In the genomic region with DNA sequence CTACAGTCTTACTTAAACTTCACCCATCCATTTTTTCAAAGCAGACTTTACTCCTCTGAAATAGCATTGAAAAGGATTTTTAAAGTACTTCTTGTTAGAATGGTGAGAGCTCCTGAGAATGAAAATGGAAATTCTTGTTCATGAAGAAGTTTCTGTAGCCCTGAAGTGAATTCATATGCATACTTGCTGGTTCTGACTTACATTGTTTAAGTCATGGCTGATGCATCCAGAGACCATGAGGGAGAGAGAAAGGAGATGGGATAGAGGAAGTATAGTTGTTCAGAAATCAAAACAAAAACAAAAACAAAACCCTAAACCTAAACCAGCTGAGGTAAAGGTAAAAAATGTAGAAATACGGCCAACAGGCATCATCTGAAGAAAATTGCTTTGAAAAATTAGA, we compare ENCODE assay signal across 19 cellular contexts. TPM values are rescaled to one million over a fixed set of nuclear protein-coding genes. Genes with fewer than 3 reads are reported as not detected.
DNase-seq lines count a peak whose midpoint lies in the region; ATAC-seq, FAIRE-seq and TF ChIP-seq lines count a peak whose summit lies in the region.
"Had no signal": no experiment of that assay in that cellular context is flagged by ENCODE, and none has a peak within 500 bp of the region (broad histone marks: within the 10 kb centered on the region; RNA-seq: fewer than 3 reads in every experiment).

No MANE protein-coding gene starts in this region.

- no peak overlapping the region for H3K9ac ChIP-seq in K562 (ENCODE audit: insufficient read depth in 1 of 2, low read depth in 2 of 2, low read length in 2 of 2)

- no peaks in the 10 kb centered on the region for H3K27me3 ChIP-seq in K562 (ENCODE audit: control insufficient read depth in 2 of 2, insufficient read depth in 2 of 2, low read length in 2 of 2)

- peaks cover 26% of the 10 kb centered on the region for H3K9me3 Mint-ChIP-seq in activated CD4-positive, alpha-beta T cell treated with anti-CD3 and anti-CD28 coated beads, Interleukin-2, amount 10 ng/mL, durations not matched to agents 24 days and 14 days
- peaks cover 3 to 20% of the 10 kb centered on the region in 2 donors for H3K9me3 Mint-ChIP-seq in activated naive CD4-positive, alpha-beta T cell treated with anti-CD3 and anti-CD28 coated beads, Interleukin-2, amount 50 U/mL, for 72 hours
- H3K9me3 Mint-ChIP-seq in mesothelial cell of epicardium = no peaks in the 10 kb centered on the region

- H3K27ac ChIP-seq in K562 (ENCODE audit: extremely low read depth, low read depth, low read length) = no peak overlapping the region

- H3K27me3 Mint-ChIP-seq in activated CD4-positive, alpha-beta T cell treated with anti-CD3 and anti-CD28 coated beads, Interleukin-2, amount 10 ng/mL, durations not matched to agents 24 days and 14 days = no peaks in the 10 kb centered on the region
- H3K27me3 Mint-ChIP-seq in mesothelial cell of epicardium (ENCODE audit: low read depth) = no peaks in the 10 kb centered on the region
- H3K27me3 Mint-ChIP-seq: B cell had no signal

- WGBS in K562 (ENCODE audit: insufficient coverage, low coverage, missing lambda C conversion rate) = 86% methylated on average over 1 of the region's 1 CpG

- POLR2A ChIA-PET in K562 (lab: Yijun Ruan, JAX) = interaction anchor here (0.5 to 1.6 kb wide), 4 partner anchors 8 to 171 kb away, joined by 3 to 7 read pairs (median 4); no protein-coding TSS in a partner anchor

- no peak overlapping the region for H3K4me2 ChIP-seq in K562 (ENCODE audit: insufficient read depth, low read length)

- H3K79me2 ChIP-seq in K562 (ENCODE audit: control insufficient read depth, insufficient read depth, low read length) = no peaks in the 10 kb centered on the region

- ATAC-seq in activated naive CD4-positive, alpha-beta T cell treated with anti-CD3 and anti-CD28 coated beads, Interleukin-2, amount 50 U/mL, for 72 hours = peak; percentile 43 to 84
- no peak for ATAC-seq in K562

- H3K4me3 ChIP-seq in K562 = no peak overlapping the region

- peak overlapping the region; percentile 38; the same call in 1 of the 2 replicates for H2AFZ ChIP-seq in K562 (ENCODE audit: low read depth, low read length)

- H3K27ac Mint-ChIP-seq in activated CD4-positive, alpha-beta T cell treated with anti-CD3 and anti-CD28 coated beads, Interleukin-2, amount 10 ng/mL, durations not matched to agents 24 days and 14 days = peak overlapping the region; percentile 80
- peak overlapping the region in 1 of 2 donors; percentile 82 for H3K27ac Mint-ChIP-seq in activated naive CD4-positive, alpha-beta T cell treated with anti-CD3 and anti-CD28 coated beads, Interleukin-2, amount 50 U/mL, for 72 hours
- no peak overlapping the region for H3K27ac Mint-ChIP-seq in mesothelial cell of epicardium
- H3K27ac Mint-ChIP-seq: B cell had no signal

- no peaks in the 10 kb centered on the region for H3K9me1 ChIP-seq in K562 (ENCODE audit: control insufficient read depth, insufficient read depth, low read length)

- intact Hi-C loops in activated CD4-positive, alpha-beta T cell treated with anti-CD3 and anti-CD28 coated beads, Interleukin-2, amount 10 ng/mL, durations not matched to agents 24 days and 14 days (cut with micrococcal nuclease) = loop anchor here (1.0 to 5.0 kb wide), 3 partner anchors 8 to 44 kb away; no protein-coding TSS in a partner anchor
- intact Hi-C loops in K562 (cut with micrococcal nuclease) = no loop called here

- TF ChIP-seq CTCF in K562 (IDR thresholded peaks at IDR 0.05 in 2 of 3, conservative IDR thresholded peaks at IDR 0.05 in 1 of 3; ENCODE audit: insufficient read depth in 2 of 3, low read depth in 1 of 3, low read length in 3 of 3) (no peak), mesothelial cell of epicardium (IDR thresholded peaks at IDR 0.05; ENCODE audit: unreplicated experiment) (no peak)

- in situ Hi-C loops in K562 (cut with MboI) = no loop called here

- no TSS peak for BruUV-seq in K562 (replicated peaks; lab: Mats Ljungman, UMichigan)

- H4K20me1 ChIP-seq in K562 (replicated peaks; ENCODE audit: control insufficient read depth, insufficient read depth, low read length) = no peaks in the 10 kb centered on the region

- CTCF ChIA-PET in K562 (lab: Yijun Ruan, JAX; ENCODE audit: low intra/inter-chr PET ratio) = no interaction called here

- no peak for FAIRE-seq in K562 (lab: Jason Lieb, UNC)

- no peak for TF ChIP-seq POLR2A in K562 (conservative IDR thresholded peaks at IDR 0.05)

- peak overlapping the region; percentile 29 for H3K4me3 Mint-ChIP-seq in activated CD4-positive, alpha-beta T cell treated with anti-CD3 and anti-CD28 coated beads, Interleukin-2, amount 10 ng/mL, durations not matched to agents 24 days and 14 days
- no peak overlapping the region for H3K4me3 Mint-ChIP-seq in mesothelial cell of epicardium
- H3K4me3 Mint-ChIP-seq: B cell had no signal

- H3K4me1 ChIP-seq in K562 (replicated peaks in 1 of 2; ENCODE audit: control insufficient read depth in 2 of 2, insufficient read depth in 2 of 2, low read length in 2 of 2) = peaks cover 0 to 11% of the 10 kb centered on the region in 2 experiments; a peak in 3 of 5 replicates

- peaks cover 38% of the 10 kb centered on the region for H3K4me1 Mint-ChIP-seq in activated CD4-positive, alpha-beta T cell treated with anti-CD3 and anti-CD28 coated beads, Interleukin-2, amount 10 ng/mL, durations not matched to agents 24 days and 14 days
- H3K4me1 Mint-ChIP-seq in mesothelial cell of epicardium = peaks cover 3% of the 10 kb centered on the region

- no peak for DNase-seq in activated CD4-positive, alpha-beta T cell treated with anti-CD3 and anti-CD28 coated beads, Interleukin-2, amount 10 ng/mL, durations not matched to agents 24 days and 14 days
- DNase-seq in activated CD4-positive, alpha-beta T cell treated with anti-CD3 and anti-CD28 coated beads for 48 hours = no peak
- DNase-seq in activated naive CD4-positive, alpha-beta T cell treated with anti-CD3 and anti-CD28 coated beads, Interleukin-2, amount 50 U/mL, for 72 hours (ENCODE audit: low spot score in 2 of 2) = no peak
- no peak for DNase-seq in activated naive CD4-positive, alpha-beta T cell (lab: John Stamatoyannopoulos, UW)
- DNase-seq in K562 (ENCODE audit: extremely low read depth in 1 of 4, low spot score in 3 of 4) (no peak), mesothelial cell of epicardium (ENCODE audit: low spot score in 2 of 2, unreplicated experiment in 2 of 2) (no peak), NAMALWA (ENCODE audit: low spot score) (no peak), 8988T (no peak)
- DNase-seq: DMS79 treated with DMSO at 0.1 percent for 48 hours, H7, NCI-H1105 treated with DMSO at 0.1 percent for 48 hours, NCI-H1694, NCI-H2081 treated with DMSO at 0.1 percent for 48 hours, NCI-H748 treated with DMSO at 0.1 percent for 48 hours, OCI-M1, Right ventricle myocardium superior had no signal

- peaks cover 17% of the 10 kb centered on the region for H3K36me3 Mint-ChIP-seq in activated CD4-positive, alpha-beta T cell treated with anti-CD3 and anti-CD28 coated beads, Interleukin-2, amount 10 ng/mL, durations not matched to agents 24 days and 14 days (ENCODE audit: low read depth)
- H3K36me3 Mint-ChIP-seq in activated naive CD4-positive, alpha-beta T cell treated with anti-CD3 and anti-CD28 coated beads, Interleukin-2, amount 50 U/mL, for 72 hours = no peaks in the 10 kb centered on the region
- no peaks in the 10 kb centered on the region for H3K36me3 Mint-ChIP-seq in mesothelial cell of epicardium

- H3K36me3 ChIP-seq in K562 (ENCODE audit: control insufficient read depth, insufficient read depth, low read length) = no peaks in the 10 kb centered on the region

- no peaks in the 10 kb centered on the region for H3K9me3 ChIP-seq in K562 (replicated peaks; ENCODE audit: control insufficient read depth, insufficient read depth, low read depth, low read length)

- TF ChIP-seq EP300 in K562 (IDR thresholded peaks at IDR 0.05; ENCODE audit: low read length) = no peak

- no peak for TF ChIP-seq RAD21 in K562 (CRISPR knock-in tag; conservative IDR thresholded peaks at IDR 0.05 in 1 of 2, IDR thresholded peaks at IDR 0.05 in 1 of 2)

TF ChIP-seq in K562, 482 proteins besides CTCF, POLR2A, EP300 and RAD21 (continues in another document):
- no peak for TF ChIP-seq KLF16 (IDR thresholded peaks at IDR 0.05)
- no peak for TF ChIP-seq PHB2 (IDR thresholded peaks at IDR 0.05; ENCODE audit: low read depth)
- TF ChIP-seq, protein P1, sequence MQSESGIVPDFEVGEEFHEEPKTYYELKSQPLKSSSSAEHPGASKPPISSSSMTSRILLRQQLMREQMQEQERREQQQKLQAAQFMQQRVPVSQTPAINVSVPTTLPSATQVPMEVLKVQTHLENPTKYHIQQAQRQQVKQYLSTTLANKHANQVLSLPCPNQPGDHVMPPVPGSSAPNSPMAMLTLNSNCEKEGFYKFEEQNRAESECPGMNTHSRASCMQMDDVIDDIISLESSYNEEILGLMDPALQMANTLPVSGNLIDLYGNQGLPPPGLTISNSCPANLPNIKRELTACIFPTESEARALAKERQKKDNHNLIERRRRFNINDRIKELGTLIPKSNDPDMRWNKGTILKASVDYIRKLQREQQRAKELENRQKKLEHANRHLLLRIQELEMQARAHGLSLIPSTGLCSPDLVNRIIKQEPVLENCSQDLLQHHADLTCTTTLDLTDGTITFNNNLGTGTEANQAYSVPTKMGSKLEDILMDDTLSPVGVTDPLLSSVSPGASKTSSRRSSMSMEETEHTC (IDR thresholded peaks at IDR 0.05) = no peak

RNA-seq across cellular contexts. Expression of gene SAMSN1, which starts 27.1 kb away (rescaled TPM):
- 86.4 and 92.7 TPM in 2 replicates for total RNA-seq in activated CD4-positive, alpha-beta T cell treated with anti-CD3 and anti-CD28 coated beads, Interleukin-2, amount 10 ng/mL, durations not matched to agents 24 days and 14 days
- 10 to 100 TPM; 74.5 to 89.4 TPM for total RNA-seq in activated naive CD4-positive, alpha-beta T cell treated with anti-CD3 and anti-CD28 coated beads, Interleukin-2, amount 50 U/mL, for 72 hours
- 35.2 and 136 TPM in 2 replicates for total RNA-seq in K562 (2011; cell fraction: chromatin; rRNA removed; ENCODE audit: low replicate concordance)
- total RNA-seq in K562 (2011; cell fraction: nucleolus; rRNA removed) = 20.5 and 30.3 TPM in 2 replicates
- total RNA-seq in K562 (2011; cell fraction: nucleoplasm; rRNA removed) = 46.3 and 72.5 TPM in 2 replicates
- total RNA-seq in K562 (2014; rRNA removed) (96.8 and 106 TPM in 2 replicates), K562 (2014; rRNA removed; fragmentation: Illumina TruSeq; extraction: Trizol) (201 and 218 TPM in 2 replicates), K562 (2015; rRNA removed; fragmentation: Illumina TruSeq; extraction: Trizol) (143 and 159 TPM in 2 replicates), K562 (2021) (101 and 118 TPM in 2 replicates), mesothelial cell of epicardium (0.27 to 0.36 TPM (median 0.29 TPM) in 3 replicates)
- polyA plus RNA-seq in K562 (2011; rRNA removed) (135 and 151 TPM in 2 replicates), K562 (2014; fragmentation: Illumina TruSeq; extraction: Trizol) (172 and 209 TPM in 2 replicates), K562 (2014; fragmentation: Nextera tagmentation; extraction: Ambion mirVana) (100 to 1,000 TPM; 184 to 223 TPM), K562 (2014; rRNA removed) (129 and 135 TPM in 2 replicates)
- 22.7 and 52.5 TPM in 2 replicates for polyA plus RNA-seq in K562 (2011; cell fraction: cytosol; rRNA removed)
- polyA plus RNA-seq in K562 (2011; cell fraction: nucleus; rRNA removed) = 48.6 and 89.9 TPM in 2 replicates
- 101 and 117 TPM in 2 replicates for polyA plus RNA-seq in K562 (2012)
- 95.4 and 142 TPM in 2 replicates for polyA minus RNA-seq in K562 (2011; rRNA and poly(A)+ RNA removed)
- polyA minus RNA-seq in K562 (2011; cell fraction: cytosol; rRNA and poly(A)+ RNA removed) = 33.6 and 37.9 TPM in 2 replicates
- polyA minus RNA-seq in K562 (2011; cell fraction: nucleus; rRNA and poly(A)+ RNA removed) = 39.7 and 92.0 TPM in 2 replicates
- total RNA-seq: A172, NCI-H460 had no signal

Comparison
In these comparisons a context has a peak if more than half of its experiments do, and no peak if none do; other contexts are left out.
1. RNA of gene SAMSN1, which starts 27.1 kb away (total RNA-seq): 20.5 to 218 TPM in K562, 86.4 to 92.7 TPM in activated CD4-positive, alpha-beta T cell treated with anti-CD3 and anti-CD28 coated beads, Interleukin-2, amount 10 ng/mL, durations not matched to agents 24 days and 14 days and 74.5 to 89.4 TPM in activated naive CD4-positive, alpha-beta T cell treated with anti-CD3 and anti-CD28 coated beads, Interleukin-2, amount 50 U/mL, for 72 hours; 0.27 to 0.36 TPM in mesothelial cell of epicardium; every median in the first group is over 10 times any median in the second.